Comparison of ENCODE assay signal across 25 cellular contexts in genomic region chr4:113750315-113750714, GRCh38.
"Had no signal": no experiment of that assay in that cellular context is flagged by ENCODE, and none has a peak within 500 bp of the region (broad histone marks: within the 10 kb centered on the region; RNA-seq: fewer than 3 reads in every experiment).

No MANE protein-coding gene starts in this region.

- H3K27ac Mint-ChIP-seq: activated CD4-positive, alpha-beta T cell treated with anti-CD3 and anti-CD28 coated beads for 36 hours; activated T-helper 2 cell treated with anti-CD3 and anti-CD28 coated beads, Interferon-gamma antibody, Interleukin-2, Interleukin-4, amounts not matched to agents 10 μg/mL and 5 μg/mL and 100 μg/mL, durations not matched to agents 14 hours and 24 hours and 36 hours; memory B cell; nephron; WTC11 had no signal

- ATAC-seq: activated CD4-positive, alpha-beta T cell treated with anti-CD3 and anti-CD28 coated beads for 36 hours; activated T-cell treated with anti-CD3 and anti-CD28 coated beads, Interleukin-2, amount 50 U/mL, for 4 hours; foreskin keratinocyte; T-cell; upper lobe of right lung; WTC11 had no signal

- H2AFZ ChIP-seq: hepatocyte, parathyroid adenoma had no signal

- H3K27me3 ChIP-seq: foreskin keratinocyte, hepatocyte, upper lobe of right lung had no signal

- H3K27me3 Mint-ChIP-seq: activated CD4-positive, alpha-beta T cell treated with anti-CD3 and anti-CD28 coated beads for 36 hours; memory B cell; T-cell had no signal

- H3K4me1 ChIP-seq: foreskin keratinocyte, parathyroid adenoma had no signal

- H3K9ac ChIP-seq: parathyroid adenoma had no signal

- H3K4me1 Mint-ChIP-seq: nephron had no signal

- H3K9me3 Mint-ChIP-seq: activated T-cell treated with anti-CD3 and anti-CD28 coated beads, Interleukin-2, amount 50 U/mL, for 4 hours; immature natural killer cell; memory B cell; nephron; T-cell; T-helper 2 cell treated with Interferon-gamma antibody and Interleukin-4, amounts not matched to agents 5 μg/mL and 100 μg/mL, for 36 hours; WTC11 had no signal

- H3K9me3 ChIP-seq: thoracic aorta, upper lobe of right lung had no signal

- H3K27ac ChIP-seq: foreskin keratinocyte, hepatocyte, parathyroid adenoma, thoracic aorta, upper lobe of right lung had no signal

- H3K36me3 ChIP-seq: thoracic aorta, upper lobe of right lung had no signal

- H3K4me3 ChIP-seq: hepatocyte, thoracic aorta, upper lobe of right lung had no signal

- H3K4me3 Mint-ChIP-seq: activated CD4-positive, alpha-beta T cell treated with anti-CD3 and anti-CD28 coated beads for 36 hours; activated T-cell treated with anti-CD3 and anti-CD28 coated beads, Interleukin-2, amount 50 U/mL, for 4 hours; immature natural killer cell; memory B cell; nephron; T-cell; T-helper 2 cell treated with Interferon-gamma antibody and Interleukin-4, amounts not matched to agents 5 μg/mL and 100 μg/mL, for 36 hours; WTC11 had no signal

- DNase-seq: activated CD4-positive, alpha-beta T cell treated with anti-CD3 and anti-CD28 coated beads for 36 hours; activated CD4-positive, alpha-beta T cell treated with anti-CD3 and anti-CD28 coated beads, Interleukin-2, amount 50 U/mL, for 48 hours; activated CD8-positive, alpha-beta memory T cell treated with anti-CD3 and anti-CD28 coated beads, Interleukin-2, amount 50 U/mL, for 48 hours; activated naive CD4-positive, alpha-beta T cell; activated T-cell treated with anti-CD3 and anti-CD28 coated beads, Interleukin-2, amount 50 U/mL, for 4 hours; caudate nucleus; dermis blood vessel endothelial cell; effector CD8-positive, alpha-beta T cell; foreskin keratinocyte; immature natural killer cell; kidney glomerular epithelial cell; nucleus accumbens; stimulated activated CD4-positive, alpha-beta T cell treated with anti-CD3 and anti-CD28 coated beads, Interleukin-2, amount 100 ng/mL, for 48 hours; stimulated activated CD8-positive, alpha-beta memory T cell treated with anti-CD3 and anti-CD28 coated beads, Interleukin-4, amount 100 ng/mL, for 48 hours; stimulated activated naive CD4-positive, alpha-beta T cell treated with Interleukin-2 at 50 U/mL for 16 hours; T-cell; upper lobe of right lung had no signal

- H3K4me2 ChIP-seq: hepatocyte had no signal
